10 cellular contexts compared by ENCODE assay signal in genomic region chr10:119132521-119133345, GRCh38. TPM values are rescaled to one million over a fixed set of nuclear protein-coding genes. Genes with fewer than 3 reads are reported as not detected.
DNase-seq lines count a peak whose midpoint lies in the region; ATAC-seq and TF ChIP-seq lines count a peak whose summit lies in the region.
"Had no signal": no experiment of that assay in that cellular context is flagged by ENCODE, and none has a peak within 500 bp of the region (broad histone marks: within the 10 kb centered on the region; RNA-seq: fewer than 3 reads in every experiment).

No MANE protein-coding gene starts in this region.

- H3K9me3 ChIP-seq in DOHH2 (ENCODE audit: control insufficient read depth, insufficient read depth, low read length) = no peaks in the 10 kb centered on the region

- H3K4me2 ChIP-seq in DOHH2 (ENCODE audit: low read length) = no peak overlapping the region

- H3K36me3 ChIP-seq in ACC112 (ENCODE audit: insufficient read depth, low read length) = peaks cover 9% of the 10 kb centered on the region
- peaks cover 37% of the 10 kb centered on the region for H3K36me3 ChIP-seq in DOHH2 (ENCODE audit: control insufficient read depth, low read length)

- peaks cover 10 to 11% of the 10 kb centered on the region in 2 donors for H3K36me3 Mint-ChIP-seq in naive B cell

- H3K4me3 Mint-ChIP-seq in naive B cell = peak overlapping the region in 6 of 8 donors; percentile 3 to 82 (median 35)
- H3K4me3 Mint-ChIP-seq: nephron had no signal

- no peaks in the 10 kb centered on the region; the same call in 1 of the 2 replicates for H3F3A ChIP-seq in DOHH2 (ENCODE audit: control insufficient read depth, insufficient read depth)

- peak in 46 of 58 donors; percentile 5 to 82 (median 40) for DNase-seq in anterior cingulate cortex (lab: John Stamatoyannopoulos, UW)
- no peak for DNase-seq in naive B cell
- DNase-seq in D341Med (ENCODE audit: low spot score) = no peak
- no peak for DNase-seq in SKM-1 treated with dmso at 0.1 percent for 144 hours (lab: John Stamatoyannopoulos, UW; ENCODE audit: unreplicated experiment)
- no peak for DNase-seq in NCI-H748 (lab: John Stamatoyannopoulos, UW; ENCODE audit: unreplicated experiment)
- DNase-seq: NCI-H2171 treated with DMSO at 0.1 percent for 48 hours had no signal

- peaks cover 43% of the 10 kb centered on the region for H3K4me1 ChIP-seq in ACC112 (ENCODE audit: control insufficient read depth, insufficient read depth, low read length, unreplicated experiment)
- H3K4me1 ChIP-seq in DOHH2 (ENCODE audit: control insufficient read depth, low read length) = peaks cover 32% of the 10 kb centered on the region

- H3K4me3 ChIP-seq in ACC112 (ENCODE audit: low read depth, low read length) = no peak overlapping the region
- H3K4me3 ChIP-seq in DOHH2 (ENCODE audit: low read length) = no peak overlapping the region

- H4K20me1 ChIP-seq in DOHH2 (ENCODE audit: control insufficient read depth, insufficient read depth, low read depth, low read length) = no peaks in the 10 kb centered on the region

- H3K4me1 Mint-ChIP-seq in naive B cell = peaks cover 21 to 26% (median 24%) of the 10 kb centered on the region in 3 donors
- H3K4me1 Mint-ChIP-seq: nephron had no signal

- ATAC-seq in naive B cell (ENCODE audit: low read depth in 2 of 2) = no peak
- no peak for ATAC-seq in HG03108 (IDR thresholded peaks at IDR 0.05; ENCODE audit: unreplicated experiment)

- H3K79me2 ChIP-seq in ACC112 (ENCODE audit: control insufficient read depth, insufficient read depth, low read length, unreplicated experiment) = no peaks in the 10 kb centered on the region
- H3K79me2 ChIP-seq in DOHH2 (ENCODE audit: control insufficient read depth, low read length) = no peaks in the 10 kb centered on the region

- no peaks in the 10 kb centered on the region for H3K9me3 Mint-ChIP-seq in naive B cell
- H3K9me3 Mint-ChIP-seq: nephron had no signal

- no peaks in the 10 kb centered on the region for H3K9me2 ChIP-seq in DOHH2 (replicated peaks; ENCODE audit: control insufficient read depth, low read length)

- H3K27me3 ChIP-seq in ACC112 (ENCODE audit: insufficient read depth, low read length) (no peaks in the 10 kb centered on the region), DOHH2 (ENCODE audit: control insufficient read depth, low read length) (no peaks in the 10 kb centered on the region)

- H3K27ac Mint-ChIP-seq in naive B cell = peak overlapping the region in 4 of 6 donors; percentile 7 to 80 (median 50)
- H3K27ac Mint-ChIP-seq: nephron had no signal

- H3K27ac ChIP-seq in ACC112 (ENCODE audit: low read depth, low read length) (peak overlapping the region; percentile 71; the same call in 1 of the 2 replicates), DOHH2 (ENCODE audit: low read depth, low read length) (peak overlapping the region; percentile 36; the same call in 1 of the 2 replicates)

- no peak overlapping the region for H2AFZ ChIP-seq in ACC112 (ENCODE audit: low read length, unreplicated experiment)

- H3K27me3 Mint-ChIP-seq in naive B cell = no peaks in the 10 kb centered on the region

- TF ChIP-seq CTCF in DOHH2 (IDR thresholded peaks at IDR 0.05; ENCODE audit: low read depth, low read length, poor library complexity, severe bottlenecking) = no peak

RNA-seq across cellular contexts. Expression of gene DENND10, which starts 28.8 kb away (rescaled TPM):
- polyA plus RNA-seq in naive B cell (ENCODE audit: low read depth in 6 of 6) = 10 to 100 TPM in 5 of 6 donors, 1 to 10 TPM in 1; 10.0 to 24.2 (median 18.8) TPM

RNA-seq across cellular contexts. Expression of gene SFXN4, which starts 32.8 kb away (rescaled TPM):
- polyA plus RNA-seq in naive B cell (ENCODE audit: low read depth in 6 of 6) = 10 to 100 TPM; 11.0 to 17.1 (median 13.9) TPM

RNA-seq across cellular contexts. Expression of gene PRDX3, which starts 45.9 kb away (rescaled TPM):
- 10 to 100 TPM; 32.2 to 63.0 (median 54.7) TPM for polyA plus RNA-seq in naive B cell (ENCODE audit: low read depth in 6 of 6)

RNA-seq across cellular contexts. Expression of gene EIF3A, which starts 52.1 kb away (rescaled TPM):
- polyA plus RNA-seq in naive B cell (ENCODE audit: low read depth in 6 of 6) = 10 to 100 TPM; 23.4 to 47.8 (median 32.0) TPM

Comparison
In these comparisons a context has a peak if more than half of its experiments do, and no peak if none do; other contexts are left out.
1. DNase-seq: peak in anterior cingulate cortex (46 of 58); none in naive B cell (single experiment), D341Med (single experiment), SKM-1 treated with dmso at 0.1 percent for 144 hours (single experiment) and NCI-H748 (single experiment).